In the genomic region with DNA sequence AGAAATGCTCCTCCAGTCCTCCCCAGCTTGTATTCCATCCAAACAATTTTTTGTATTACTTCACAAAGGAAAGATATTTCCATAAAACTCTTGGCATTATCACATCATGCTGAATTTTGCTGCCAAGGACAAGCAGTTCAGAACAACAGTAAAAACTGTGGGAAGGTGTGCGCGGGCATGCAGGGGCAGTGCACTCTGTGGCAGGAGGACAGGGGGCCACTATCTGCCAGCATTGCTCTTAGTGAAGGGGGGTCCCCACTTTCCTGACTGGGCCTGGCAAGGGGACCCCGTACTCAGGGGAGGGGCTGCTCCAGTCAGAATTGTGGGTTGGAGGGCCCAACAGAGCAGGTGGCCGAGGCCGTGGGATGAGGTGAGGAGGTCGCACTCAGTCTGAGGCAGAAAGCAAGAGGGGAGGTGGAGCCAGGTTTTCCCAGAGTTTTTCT, we compare ENCODE assay signal across 23 cellular contexts. TPM values are rescaled to one million over a fixed set of nuclear protein-coding genes. Genes with fewer than 3 reads are reported as not detected.
DNase-seq lines count a peak whose midpoint lies in the region; ATAC-seq and TF ChIP-seq lines count a peak whose summit lies in the region.
"Had no signal": no experiment of that assay in that cellular context is flagged by ENCODE, and none has a peak within 500 bp of the region (broad histone marks: within the 10 kb centered on the region; RNA-seq: fewer than 3 reads in every experiment).

No MANE protein-coding gene starts in this region.

- H3K9me3 ChIP-seq in breast epithelium (no peaks in the 10 kb centered on the region), lower lobe of right lung (no peaks in the 10 kb centered on the region), gastrocnemius medialis (no peaks in the 10 kb centered on the region)
- H3K9me3 ChIP-seq: adrenal gland had no signal

- intact Hi-C loops in breast epithelium (cut with DNase I; ENCODE audit: low total_unique reads) (loop anchor here (1.0 kb wide), 1 partner anchor 30 kb away; no protein-coding TSS in a partner anchor), MCF 10A (cut with micrococcal nuclease) (no loop called here), lower lobe of right lung (cut with DNase I) (no loop called here), gastrocnemius medialis (cut with DNase I; ENCODE audit: low total_unique reads) (no loop called here)

- H3K36me3 Mint-ChIP-seq in MCF 10A (ENCODE audit: insufficient read depth, unreplicated experiment) (no peaks in the 10 kb centered on the region), chondrocyte (ENCODE audit: low read depth) (peaks cover 17% of the 10 kb centered on the region)
- H3K36me3 Mint-ChIP-seq in activated T-helper 17 cell treated with anti-CD3 and anti-CD28 coated beads, Interleukin-2, amount 50 U/mL, for 72 hours (ENCODE audit: low read depth), result no peaks in the 10 kb centered on the region
- H3K36me3 Mint-ChIP-seq in naive thymus-derived CD8-positive, alpha-beta T cell, result peaks cover 0 to 11% (median 9%) of the 10 kb centered on the region in 3 donors

- POLR2A ChIA-PET in MCF 10A (lab: Yijun Ruan, JAX), result no interaction called here
- POLR2A ChIA-PET in naive thymus-derived CD8-positive, alpha-beta T cell (lab: Charles Lee), result no interaction called here

- H3K4me3 ChIP-seq in breast epithelium (no peak overlapping the region), lower lobe of right lung (no peak overlapping the region), gastrocnemius medialis (no peak overlapping the region)
- H3K4me3 ChIP-seq: adrenal gland, cardiac muscle cell had no signal

- no peaks in the 10 kb centered on the region for H3K36me3 ChIP-seq in breast epithelium
- H3K36me3 ChIP-seq in lower lobe of right lung, result peaks cover 47% of the 10 kb centered on the region
- H3K36me3 ChIP-seq in gastrocnemius medialis, result peaks cover 0 to 45% of the 10 kb centered on the region in 2 donors
- H3K36me3 ChIP-seq: adrenal gland, cardiac muscle cell had no signal

- CTCF ChIA-PET in MCF 10A (lab: Yijun Ruan, JAX), result interaction anchor here (1.1 kb wide), 1 partner anchor 114 kb away, joined by 5 read pairs; no protein-coding TSS in a partner anchor

- peak in 1 of 2 donors; percentile 70 for DNase-seq in breast epithelium (ENCODE audit: low spot score in 2 of 2)
- DNase-seq in MCF 10A (ENCODE audit: unreplicated experiment), result no peak
- DNase-seq in lower lobe of right lung, result no peak
- no peak for DNase-seq in gastrocnemius medialis
- DNase-seq in NCI-H69 (lab: John Stamatoyannopoulos, UW), result no peak
- DNase-seq in naive thymus-derived CD8-positive, alpha-beta T cell, result no peak
- DNase-seq in chondrocyte (ENCODE audit: low spot score), result no peak
- DNase-seq: activated CD4-positive, alpha-beta T cell treated with anti-CD3 and anti-CD28 coated beads, Interleukin-2, amount 50 U/mL, for 1 hour; activated gamma-delta T cell; AML-193; H7; kidney; NCI-H187; NCI-H2227 treated with DMSO at 0.1 percent for 48 hours; nephron progenitor cell; PC-3; T-cell had no signal

- no TSS peak for BruUV-seq in MCF 10A (replicated peaks; lab: Mats Ljungman, UMichigan)

- TF ChIP-seq CTCF in breast epithelium (IDR thresholded peaks at IDR 0.05), result no peak
- no peak for TF ChIP-seq CTCF in MCF 10A (IDR thresholded peaks at IDR 0.05; ENCODE audit: unreplicated experiment)
- no peak for TF ChIP-seq CTCF in lower lobe of right lung (IDR thresholded peaks at IDR 0.05)
- no peak for TF ChIP-seq CTCF in gastrocnemius medialis (IDR thresholded peaks at IDR 0.05 in 4 of 5, conservative IDR thresholded peaks at IDR 0.05 in 1 of 5)
- TF ChIP-seq CTCF in chondrocyte (IDR thresholded peaks at IDR 0.05), result no peak

- no peak for ATAC-seq in lower lobe of right lung
- ATAC-seq in gastrocnemius medialis, result peak; percentile 28
- ATAC-seq in activated T-helper 17 cell treated with anti-CD3 and anti-CD28 coated beads, Interleukin-2, amount 50 U/mL, for 72 hours (replicated peaks), result no peak
- no peak for ATAC-seq in naive thymus-derived CD8-positive, alpha-beta T cell
- ATAC-seq: PC-3, T-cell had no signal

- no peaks in the 10 kb centered on the region for H3K27me3 Mint-ChIP-seq in MCF 10A (ENCODE audit: insufficient read depth, unreplicated experiment)
- no peaks in the 10 kb centered on the region for H3K27me3 Mint-ChIP-seq in activated T-helper 17 cell treated with anti-CD3 and anti-CD28 coated beads, Interleukin-2, amount 50 U/mL, for 72 hours
- H3K27me3 Mint-ChIP-seq in naive thymus-derived CD8-positive, alpha-beta T cell, result peaks cover 0 to 36% (median 11%) of the 10 kb centered on the region in 5 donors
- H3K27me3 Mint-ChIP-seq in chondrocyte (ENCODE audit: low read depth), result no peaks in the 10 kb centered on the region

- H3K9me3 Mint-ChIP-seq in MCF 10A (ENCODE audit: unreplicated experiment) (no peaks in the 10 kb centered on the region), chondrocyte (ENCODE audit: low read depth) (no peaks in the 10 kb centered on the region)
- no peaks in the 10 kb centered on the region for H3K9me3 Mint-ChIP-seq in activated T-helper 17 cell treated with anti-CD3 and anti-CD28 coated beads, Interleukin-2, amount 50 U/mL, for 72 hours
- no peaks in the 10 kb centered on the region for H3K9me3 Mint-ChIP-seq in naive thymus-derived CD8-positive, alpha-beta T cell
- H3K9me3 Mint-ChIP-seq: nephron progenitor cell, T-cell had no signal

- no peak overlapping the region for H3K4me3 Mint-ChIP-seq in MCF 10A (ENCODE audit: unreplicated experiment)
- H3K4me3 Mint-ChIP-seq in activated T-helper 17 cell treated with anti-CD3 and anti-CD28 coated beads, Interleukin-2, amount 50 U/mL, for 72 hours, result no peak overlapping the region
- H3K4me3 Mint-ChIP-seq in naive thymus-derived CD8-positive, alpha-beta T cell, result no peak overlapping the region
- H3K4me3 Mint-ChIP-seq in chondrocyte (ENCODE audit: unreplicated experiment), result no peak overlapping the region
- H3K4me3 Mint-ChIP-seq: nephron progenitor cell, T-cell had no signal

- no peak overlapping the region for H3K27ac Mint-ChIP-seq in MCF 10A (ENCODE audit: low read depth, unreplicated experiment)
- H3K27ac Mint-ChIP-seq in activated T-helper 17 cell treated with anti-CD3 and anti-CD28 coated beads, Interleukin-2, amount 50 U/mL, for 72 hours, result no peak overlapping the region
- H3K27ac Mint-ChIP-seq in naive thymus-derived CD8-positive, alpha-beta T cell, result no peak overlapping the region
- H3K27ac Mint-ChIP-seq in chondrocyte (ENCODE audit: unreplicated experiment), result no peak overlapping the region
- H3K27ac Mint-ChIP-seq: nephron progenitor cell, T-cell had no signal

- TF ChIP-seq POLR2A in breast epithelium (IDR thresholded peaks at IDR 0.05) (no peak), gastrocnemius medialis (IDR thresholded peaks at IDR 0.05) (no peak)

- in situ Hi-C loops in gastrocnemius medialis (cut with MboI; ENCODE audit: low sequenced_read_pairs in 4 of 4), result no loop called here

- no peaks in the 10 kb centered on the region for H3K4me1 Mint-ChIP-seq in MCF 10A (ENCODE audit: insufficient read depth, unreplicated experiment)
- H3K4me1 Mint-ChIP-seq in activated T-helper 17 cell treated with anti-CD3 and anti-CD28 coated beads, Interleukin-2, amount 50 U/mL, for 72 hours, result peaks cover 2% of the 10 kb centered on the region
- H3K4me1 Mint-ChIP-seq in naive thymus-derived CD8-positive, alpha-beta T cell, result peaks cover 6 to 15% (median 9%) of the 10 kb centered on the region in 4 donors
- H3K4me1 Mint-ChIP-seq in chondrocyte (ENCODE audit: low read depth), result no peaks in the 10 kb centered on the region

- H3K27ac ChIP-seq in breast epithelium (peak overlapping the region; percentile 85 to 96), lower lobe of right lung (peak overlapping the region; percentile 36), gastrocnemius medialis (peak overlapping the region; percentile 34 to 65 (median 46))
- H3K27ac ChIP-seq: 22Rv1, cardiac muscle cell, epithelial cell of prostate, KMS-11 had no signal

- H3K27me3 ChIP-seq in breast epithelium (no peaks in the 10 kb centered on the region), lower lobe of right lung (ENCODE audit: low read depth) (no peaks in the 10 kb centered on the region), gastrocnemius medialis (no peaks in the 10 kb centered on the region)
- H3K27me3 ChIP-seq: adrenal gland, cardiac muscle cell had no signal

- H3K4me1 ChIP-seq in breast epithelium, result no peaks in the 10 kb centered on the region
- no peaks in the 10 kb centered on the region for H3K4me1 ChIP-seq in lower lobe of right lung
- no peaks in the 10 kb centered on the region for H3K4me1 ChIP-seq in gastrocnemius medialis

RNA-seq across cellular contexts. Expression of a gene that starts 32.8 kb away (rescaled TPM):
- total RNA-seq in breast epithelium (10 to 100 TPM; 30.9 to 61.8 (median 51.8) TPM), MCF 10A (2022) (not detected in 2 replicates), lower lobe of right lung (11.4 TPM), gastrocnemius medialis (10 to 100 TPM in 3 of 4 donors, 1 to 10 TPM in 1; 9.1 to 48.3 (median 12.1) TPM), chondrocyte (26.7 to 39.7 TPM (median 39.0 TPM) in 3 replicates)
- total RNA-seq in activated T-helper 17 cell treated with anti-CD3 and anti-CD28 coated beads, Interleukin-2, amount 50 U/mL, for 72 hours, result not detected
- not detected for total RNA-seq in naive thymus-derived CD8-positive, alpha-beta T cell
- not detected for polyA plus RNA-seq in naive thymus-derived CD8-positive, alpha-beta T cell

Comparison
In these comparisons a context has a peak if more than half of its experiments do, and no peak if none do; other contexts are left out.
1. RNA of a gene that starts 32.8 kb away (total RNA-seq): 30.9 to 61.8 TPM in breast epithelium, 26.7 to 39.7 TPM in chondrocyte, 9.1 to 48.3 TPM in gastrocnemius medialis and 11.4 TPM in lower lobe of right lung (single experiment); not detected in MCF 10A, not detected in activated T-helper 17 cell treated with anti-CD3 and anti-CD28 coated beads, Interleukin-2, amount 50 U/mL, for 72 hours and not detected in naive thymus-derived CD8-positive, alpha-beta T cell; every median in the first group is over 10 times any median in the second.
2. H3K27ac ChIP-seq: peak in every context shown above with its lines; median percentile 90 in breast epithelium; 46 in gastrocnemius medialis; 36 in lower lobe of right lung.
3. ATAC-seq: peak in gastrocnemius medialis (2 of 2); none in lower lobe of right lung (0 of 2), activated T-helper 17 cell treated with anti-CD3 and anti-CD28 coated beads, Interleukin-2, amount 50 U/mL, for 72 hours (single experiment) and naive thymus-derived CD8-positive, alpha-beta T cell (0 of 2).